Comparison of ENCODE assay signal across 14 cellular contexts in the genomic region with DNA sequence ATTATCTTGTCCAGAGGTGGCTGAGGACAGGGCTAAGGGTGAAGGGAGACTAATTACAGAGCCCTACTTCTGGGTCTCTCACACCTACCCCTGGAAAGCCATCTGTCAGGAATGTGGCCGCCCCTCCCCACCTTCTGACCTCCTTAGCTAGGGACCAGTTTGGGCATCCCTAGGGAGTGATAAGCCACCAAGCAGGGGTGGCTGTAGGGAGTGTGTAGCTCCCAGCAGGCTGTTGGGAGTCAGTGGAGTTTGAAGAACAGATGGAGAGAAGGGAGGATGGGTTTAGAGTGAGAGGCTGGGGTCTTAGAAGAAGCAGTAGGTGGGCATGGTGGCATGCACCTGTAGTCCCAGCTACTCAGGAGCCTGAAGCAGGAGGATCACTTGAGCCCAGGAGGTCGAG. TPM values are rescaled to one million over a fixed set of nuclear protein-coding genes. Genes with fewer than 3 reads are reported as not detected.
DNase-seq lines count a peak whose midpoint lies in the region; ATAC-seq and TF ChIP-seq lines count a peak whose summit lies in the region.
"Had no signal": no experiment of that assay in that cellular context is flagged by ENCODE, and none has a peak within 500 bp of the region (broad histone marks: within the 10 kb centered on the region; RNA-seq: fewer than 3 reads in every experiment).

No MANE protein-coding gene starts in this region.

- H2BK20ac ChIP-seq in H9 (ENCODE audit: low read depth, low read length, poor library complexity, severe bottlenecking), result no peak overlapping the region

- H4K5ac ChIP-seq in H9 (ENCODE audit: insufficient read length, low read depth, low read length), result no peak overlapping the region

- no peak overlapping the region for H3K14ac ChIP-seq in H9 (ENCODE audit: insufficient read depth, low read length)

- no peak overlapping the region for H2AK5ac ChIP-seq in H9 (ENCODE audit: insufficient read length, low read length)

- H3K4me1 Mint-ChIP-seq in H9, result peaks cover 31 to 32% of the 10 kb centered on the region in 2 experiments
- peaks cover 4% of the 10 kb centered on the region for H3K4me1 Mint-ChIP-seq in activated naive CD8-positive, alpha-beta T cell treated with anti-CD3 and anti-CD28 coated beads, Interleukin-2, amount 50 U/mL, for 24 hours
- H3K4me1 Mint-ChIP-seq in naive thymus-derived CD4-positive, alpha-beta T cell, result peaks cover 3 to 12% (median 11%) of the 10 kb centered on the region in 7 donors

- peak overlapping the region; percentile 98 for H3K4me2 ChIP-seq in BLaER1
- peak overlapping the region; percentile 62 for H3K4me2 ChIP-seq in H9 (ENCODE audit: insufficient read depth, insufficient read length, low read length)
- H3K4me2 ChIP-seq in MM.1S (ENCODE audit: low read depth, low read length), result no peak overlapping the region

- peaks cover 28% of the 10 kb centered on the region for H3K27me3 Mint-ChIP-seq in H9 (ENCODE audit: low read depth)
- H3K27me3 Mint-ChIP-seq in activated naive CD8-positive, alpha-beta T cell treated with anti-CD3 and anti-CD28 coated beads, Interleukin-2, amount 50 U/mL, for 24 hours, result peaks cover 55% of the 10 kb centered on the region
- peaks cover 74 to 81% (median 76%) of the 10 kb centered on the region in 5 donors for H3K27me3 Mint-ChIP-seq in naive thymus-derived CD4-positive, alpha-beta T cell

- CTCF ChIA-PET in naive thymus-derived CD4-positive, alpha-beta T cell (lab: Charles Lee), result no interaction called here

- no peak overlapping the region for H2BK12ac ChIP-seq in H9 (ENCODE audit: insufficient read length, low read depth, low read length)

- no peak overlapping the region for H2BK5ac ChIP-seq in H9 (ENCODE audit: insufficient read length, low read length)

- ATAC-seq in activated naive CD8-positive, alpha-beta T cell treated with anti-CD3 and anti-CD28 coated beads, Interleukin-2, amount 50 U/mL, for 24 hours, result no peak
- ATAC-seq in naive thymus-derived CD4-positive, alpha-beta T cell, result no peak
- ATAC-seq in GM21825 (IDR thresholded peaks at IDR 0.05; ENCODE audit: unreplicated experiment) (no peak), GM18870 (IDR thresholded peaks at IDR 0.05; ENCODE audit: unreplicated experiment) (no peak)

- H3K79me1 ChIP-seq in H9 (ENCODE audit: insufficient read depth, low read depth, low read length, poor library complexity, severe bottlenecking), result no peaks in the 10 kb centered on the region

- peaks cover 23% of the 10 kb centered on the region for H3K4me1 ChIP-seq in BLaER1
- H3K4me1 ChIP-seq in H9 (ENCODE audit: insufficient read depth, low read length), result peaks cover 3% of the 10 kb centered on the region; the same call in 1 of the 2 replicates
- H3K4me1 ChIP-seq in naive thymus-derived CD4-positive, alpha-beta T cell (ENCODE audit: control insufficient read depth in 2 of 2, insufficient read depth in 2 of 2, low read length in 2 of 2), result no peaks in the 10 kb centered on the region
- H3K4me1 ChIP-seq in MM.1S (ENCODE audit: low read length), result no peaks in the 10 kb centered on the region

- H3K4ac ChIP-seq in H9 (ENCODE audit: low read depth, low read length), result no peak overlapping the region

- peaks cover 16% of the 10 kb centered on the region for H3K23me2 ChIP-seq in H9 (ENCODE audit: insufficient read length, low read depth, low read length, poor library complexity, severe bottlenecking)

- peaks cover 25% of the 10 kb centered on the region; the same call in 1 of the 2 replicates for H4K20me1 ChIP-seq in BLaER1
- H4K20me1 ChIP-seq in H9 (ENCODE audit: control insufficient read depth, insufficient read depth, insufficient read length), result no peaks in the 10 kb centered on the region
- no peaks in the 10 kb centered on the region for H4K20me1 ChIP-seq in MM.1S (ENCODE audit: insufficient read depth, low read length)

- TF ChIP-seq CTCF in H9 (conservative IDR thresholded peaks at IDR 0.05) (no peak), MM.1S (IDR thresholded peaks at IDR 0.05; ENCODE audit: low read length) (no peak)

- no peak overlapping the region for H4K91ac ChIP-seq in H9 (ENCODE audit: insufficient read length, low read depth, low read length)

- H3K27me3 ChIP-seq in BLaER1 (peaks cover 60% of the 10 kb centered on the region), H9 (ENCODE audit: insufficient read depth, low read length) (no peaks in the 10 kb centered on the region), MM.1S (replicated peaks; ENCODE audit: insufficient read depth, low read length) (peaks cover 43% of the 10 kb centered on the region)
- peaks cover 1 to 10% of the 10 kb centered on the region in 2 donors for H3K27me3 ChIP-seq in naive thymus-derived CD4-positive, alpha-beta T cell (ENCODE audit: control insufficient read depth in 2 of 2, insufficient read depth in 2 of 2, low read length in 2 of 2)
- H3K27me3 ChIP-seq: SJCRH30, thyroid gland had no signal

- H3K9me3 Mint-ChIP-seq in H9, result no peaks in the 10 kb centered on the region
- H3K9me3 Mint-ChIP-seq in activated naive CD8-positive, alpha-beta T cell treated with anti-CD3 and anti-CD28 coated beads, Interleukin-2, amount 50 U/mL, for 24 hours, result no peaks in the 10 kb centered on the region
- H3K9me3 Mint-ChIP-seq in naive thymus-derived CD4-positive, alpha-beta T cell, result peaks cover 0 to 3% (median 0%) of the 10 kb centered on the region in 11 donors

- peak overlapping the region; percentile 65 to 79 for H3K4me3 Mint-ChIP-seq in H9
- peak overlapping the region; percentile 61 for H3K4me3 Mint-ChIP-seq in activated naive CD8-positive, alpha-beta T cell treated with anti-CD3 and anti-CD28 coated beads, Interleukin-2, amount 50 U/mL, for 24 hours
- peak overlapping the region; percentile 66 to 100 (median 75) for H3K4me3 Mint-ChIP-seq in naive thymus-derived CD4-positive, alpha-beta T cell

- no peak overlapping the region for H3K56ac ChIP-seq in H9 (ENCODE audit: insufficient read length, low read depth, low read length)

- H3K9me2 ChIP-seq in MM.1S (replicated peaks; ENCODE audit: insufficient read depth, low read length), result no peaks in the 10 kb centered on the region

- no peak overlapping the region for H3K27ac Mint-ChIP-seq in H9
- H3K27ac Mint-ChIP-seq in activated naive CD8-positive, alpha-beta T cell treated with anti-CD3 and anti-CD28 coated beads, Interleukin-2, amount 50 U/mL, for 24 hours, result no peak overlapping the region
- H3K27ac Mint-ChIP-seq in naive thymus-derived CD4-positive, alpha-beta T cell, result peak overlapping the region in 1 of 9 donors; percentile 4

- WGBS in H9 (ENCODE audit: extremely low coverage, insufficient read length, low lambda C conversion rate), result no CpG with 5 or more reads among the region's 2 CpGs

- no peak overlapping the region for H4K8ac ChIP-seq in H9 (replicated peaks; ENCODE audit: insufficient read length, low read depth, low read length)

- H3K4me3 ChIP-seq in BLaER1 (no peak overlapping the region), MM.1S (ENCODE audit: low read length) (no peak overlapping the region)
- H3K4me3 ChIP-seq in naive thymus-derived CD4-positive, alpha-beta T cell (ENCODE audit: low read length), result no peak overlapping the region

- H3K36me3 Mint-ChIP-seq in H9 (ENCODE audit: insufficient read depth in 1 of 3, low read depth in 3 of 3), result peaks cover 0 to 10% (median 7%) of the 10 kb centered on the region in 3 experiments; a peak in 5 of 7 replicates
- no peaks in the 10 kb centered on the region for H3K36me3 Mint-ChIP-seq in activated naive CD8-positive, alpha-beta T cell treated with anti-CD3 and anti-CD28 coated beads, Interleukin-2, amount 50 U/mL, for 24 hours (ENCODE audit: low read depth)
- H3K36me3 Mint-ChIP-seq in naive thymus-derived CD4-positive, alpha-beta T cell, result peaks cover 0 to 4% (median 0%) of the 10 kb centered on the region in 5 donors

- H3K9me3 ChIP-seq in BLaER1 (no peaks in the 10 kb centered on the region), H9 (ENCODE audit: control insufficient read depth, low read depth, low read length) (no peaks in the 10 kb centered on the region), MM.1S (replicated peaks; ENCODE audit: insufficient read depth, low read length) (no peaks in the 10 kb centered on the region)
- no peaks in the 10 kb centered on the region for H3K9me3 ChIP-seq in naive thymus-derived CD4-positive, alpha-beta T cell (ENCODE audit: control insufficient read depth in 2 of 3, low read length in 3 of 3)
- H3K9me3 ChIP-seq: esophagus squamous epithelium, SJCRH30, thyroid gland had no signal

- no peak overlapping the region for H3K23ac ChIP-seq in H9 (ENCODE audit: insufficient read length, low read depth, low read length)

- H3F3A ChIP-seq in MM.1S (ENCODE audit: insufficient read depth, low read length), result no peaks in the 10 kb centered on the region

- H3K27ac ChIP-seq in BLaER1, result no peak overlapping the region
- H3K27ac ChIP-seq in H9 (ENCODE audit: insufficient read length, low read depth, low read length), result no peak overlapping the region
- H3K27ac ChIP-seq in naive thymus-derived CD4-positive, alpha-beta T cell (ENCODE audit: low read depth, low read length), result no peak overlapping the region
- H3K27ac ChIP-seq in MM.1S (ENCODE audit: low read length), result no peak overlapping the region
- H3K27ac ChIP-seq: HL-60, parathyroid adenoma, SJCRH30 had no signal

- no peak overlapping the region for H3K9ac ChIP-seq in BLaER1
- H3K9ac ChIP-seq in H9 (ENCODE audit: extremely low read depth, insufficient read length, low read length), result no peak overlapping the region
- no peak overlapping the region for H3K9ac ChIP-seq in MM.1S (ENCODE audit: low read length)
- H3K9ac ChIP-seq: parathyroid adenoma had no signal

- no peaks in the 10 kb centered on the region for H3K79me2 ChIP-seq in H9 (ENCODE audit: insufficient read depth, low read length)
- H3K79me2 ChIP-seq in MM.1S (ENCODE audit: low read length), result no peaks in the 10 kb centered on the region
- H3K79me2 ChIP-seq: parathyroid adenoma had no signal

- H3K36me3 ChIP-seq in BLaER1 (no peaks in the 10 kb centered on the region), MM.1S (replicated peaks; ENCODE audit: insufficient read depth, low read length) (no peaks in the 10 kb centered on the region)
- no peaks in the 10 kb centered on the region for H3K36me3 ChIP-seq in naive thymus-derived CD4-positive, alpha-beta T cell (ENCODE audit: control insufficient read depth in 2 of 3, insufficient read depth in 3 of 3, low read length in 3 of 3)
- H3K36me3 ChIP-seq: esophagus squamous epithelium, SJCRH30, thyroid gland had no signal

- intact Hi-C loops in naive thymus-derived CD4-positive, alpha-beta T cell (cut with micrococcal nuclease), result no loop called here

- no peak overlapping the region for H2BK15ac ChIP-seq in H9 (ENCODE audit: low read depth, low read length)

- no peak for DNase-seq in H9
- DNase-seq in activated naive CD8-positive, alpha-beta T cell treated with anti-CD3 and anti-CD28 coated beads, Interleukin-2, amount 50 U/mL, for 24 hours, result no peak
- no peak for DNase-seq in naive thymus-derived CD4-positive, alpha-beta T cell
- DNase-seq in ureter (ENCODE audit: low spot score), result no peak
- DNase-seq in MM.1S, result no peak
- DNase-seq: activated CD4-positive, alpha-beta T cell treated with anti-CD3 and anti-CD28 coated beads, Interleukin-2, amount 50 U/mL, for 4 hours; esophagus squamous epithelium; SJCRH30 had no signal

- no peak overlapping the region for H3T11ph ChIP-seq in H9 (ENCODE audit: low read length)

- POLR2A ChIA-PET in naive thymus-derived CD4-positive, alpha-beta T cell (lab: Charles Lee), result no interaction called here

- no peak overlapping the region for H2AFZ ChIP-seq in H9 (ENCODE audit: low read length)
- no peak overlapping the region for H2AFZ ChIP-seq in MM.1S (ENCODE audit: low read length)

- no peak overlapping the region for H3K18ac ChIP-seq in H9 (ENCODE audit: insufficient read length, low read depth, low read length)

- no peak overlapping the region for H2BK120ac ChIP-seq in H9 (ENCODE audit: low read depth, low read length, poor library complexity, severe bottlenecking)

RNA-seq across cellular contexts. Expression of a gene that starts 0.8 kb away (rescaled TPM):
- total RNA-seq in H9 (2021) (14.1 and 14.7 TPM in 2 replicates), ureter (237 TPM)
- total RNA-seq in naive thymus-derived CD4-positive, alpha-beta T cell, result 1 to 10 TPM in 1 of 5 experiments, under 1 TPM in 2, not detected in 2; 0.22 to 2.7 (median 0.34) TPM
- polyA plus RNA-seq in naive thymus-derived CD4-positive, alpha-beta T cell, result not detected

RNA-seq across cellular contexts. Expression of a gene that starts 39.3 kb away (rescaled TPM):
- 9.0 and 10.2 TPM in 2 replicates for total RNA-seq in H9 (2021)
- under 1 TPM in 1 of 5 experiments, not detected in 4; 0.67 TPM for total RNA-seq in naive thymus-derived CD4-positive, alpha-beta T cell
- not detected for polyA plus RNA-seq in naive thymus-derived CD4-positive, alpha-beta T cell
- 15.9 TPM for total RNA-seq in ureter

Comparison
In these comparisons a context has a peak if more than half of its experiments do, and no peak if none do; other contexts are left out.
1. RNA of a gene that starts 0.8 kb away (total RNA-seq): 237 TPM in ureter (single experiment); 14.1 to 14.7 TPM in H9 and 0.22 to 2.7 TPM in naive thymus-derived CD4-positive, alpha-beta T cell; every median in the first group is over 10 times any median in the second.
2. Peak in every context shown above with its lines, with median percentiles within 50 percentile points of each other: H3K4me3 Mint-ChIP-seq.